In genomic region chr11:13029872-13030271, GRCh38 we compare ENCODE assay signal across 22 cellular contexts. TPM values are rescaled to one million over a fixed set of nuclear protein-coding genes. Genes with fewer than 3 reads are reported as not detected.
"Had no signal": no experiment of that assay in that cellular context is flagged by ENCODE, and none has a peak within 500 bp of the region (broad histone marks: within the 10 kb centered on the region; RNA-seq: fewer than 3 reads in every experiment).

No MANE protein-coding gene starts in this region.

- H3K36me3 ChIP-seq: esophagus squamous epithelium, gastrocnemius medialis, heart right ventricle, left lung, lower lobe of right lung had no signal

- H3K27me3 ChIP-seq: gastrocnemius medialis, left lung had no signal

- H3K4me3 ChIP-seq: coronary artery, dorsolateral prefrontal cortex, esophagus squamous epithelium, gastrocnemius medialis, heart right ventricle, left lung, lower lobe of right lung, mucosa of descending colon had no signal

- DNase-seq: dermis blood vessel endothelial cell; dorsolateral prefrontal cortex; effector CD4-positive, alpha-beta T cell; effector memory CD4-positive, alpha-beta T cell; esophagus squamous epithelium; foreskin fibroblast; foreskin melanocyte; gastrocnemius medialis; glutamatergic neuron; head of caudate nucleus; heart right ventricle; hippocampal formation; left cardiac atrium; left lung; left ventricle myocardium superior; lower lobe of right lung; mesenchymal stem cell; mucosa of descending colon; naive B cell had no signal

- ATAC-seq: gastrocnemius medialis, left ventricle myocardium superior had no signal

- H3K9me3 ChIP-seq: esophagus squamous epithelium, gastrocnemius medialis, heart right ventricle, left lung, lower lobe of right lung, mucosa of descending colon had no signal

- H3K4me1 ChIP-seq: gastrocnemius medialis had no signal

- H3K27ac ChIP-seq: coronary artery, dorsolateral prefrontal cortex, esophagus squamous epithelium, gastrocnemius medialis, heart right ventricle, left lung, lower lobe of right lung had no signal

RNA-seq across cellular contexts. Expression of gene RASSF10, which starts 20.8 kb away (rescaled TPM):
- total RNA-seq: endothelial cell of umbilical vein, myocyte had no signal
